In the genomic region with DNA sequence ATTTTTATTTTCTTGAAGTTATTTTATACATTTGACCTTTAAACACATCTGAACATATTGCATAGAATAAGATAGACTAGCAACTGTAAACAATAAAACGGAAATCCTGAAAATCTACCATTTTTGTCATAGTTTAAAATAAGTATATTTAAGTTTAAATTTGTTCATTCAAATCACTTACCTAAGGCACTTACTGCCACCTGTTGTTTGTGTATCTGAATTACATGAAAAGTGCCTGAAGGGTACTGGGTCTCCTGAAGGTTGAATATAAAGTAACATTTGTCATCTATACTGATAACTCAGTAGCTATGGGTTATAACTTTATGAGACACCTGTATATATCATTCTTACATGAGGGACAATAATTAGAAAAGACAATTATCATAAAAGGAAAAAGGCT, we compare ENCODE assay signal across 12 cellular contexts. TPM values are rescaled to one million over a fixed set of nuclear protein-coding genes. Genes with fewer than 3 reads are reported as not detected.
DNase-seq lines count a peak whose midpoint lies in the region; ATAC-seq, FAIRE-seq and TF ChIP-seq lines count a peak whose summit lies in the region.
"Had no signal": no experiment of that assay in that cellular context is flagged by ENCODE, and none has a peak within 500 bp of the region (broad histone marks: within the 10 kb centered on the region; RNA-seq: fewer than 3 reads in every experiment).

No MANE protein-coding gene starts in this region.

- CTCF ChIA-PET in WTC11 (lab: Charles Lee) = interaction anchor here (1.1 to 1.8 kb wide), 5 partner anchors 8 to 221 kb away, joined by 3 to 25 read pairs (median 5); no protein-coding TSS in a partner anchor

- no peaks in the 10 kb centered on the region; the same call in 1 of the 2 replicates for H3K27me3 Mint-ChIP-seq in WTC11 (ENCODE audit: low read depth)

- TF ChIP-seq CTCF in DND-41 (IDR thresholded peaks at IDR 0.05; ENCODE audit: borderline replicate concordance, extremely low read depth, low read length, poor library complexity, severe bottlenecking) (peak; percentile 33), WTC11 (IDR thresholded peaks at IDR 0.05) (peak; percentile 18; the same call in 1 of the 2 replicates), right lobe of liver (IDR thresholded peaks at IDR 0.05) (peak; percentile 38 to 48 (median 42)), coronary artery (IDR thresholded peaks at IDR 0.05) (no peak)

- H3K9ac ChIP-seq in DND-41 (ENCODE audit: low read depth, low read length) = no peak overlapping the region

- no peaks in the 10 kb centered on the region for H4K20me1 ChIP-seq in DND-41 (ENCODE audit: insufficient read depth, low read length)

- H3K9me3 ChIP-seq in DND-41 (ENCODE audit: insufficient read depth, low read length, severe bottlenecking) (no peaks in the 10 kb centered on the region), right lobe of liver (no peaks in the 10 kb centered on the region)

- H3K4me1 ChIP-seq in DND-41 (ENCODE audit: insufficient read depth, low read length) (no peaks in the 10 kb centered on the region), right lobe of liver (no peaks in the 10 kb centered on the region)

- POLR2A ChIA-PET in WTC11 (lab: Charles Lee) = interaction anchor here (0.5 kb wide), 1 partner anchor 1071 kb away, joined by 3 read pairs; no protein-coding TSS in a partner anchor

- H3K36me3 Mint-ChIP-seq in WTC11 = no peaks in the 10 kb centered on the region

- TF ChIP-seq POLR2A in right lobe of liver (IDR thresholded peaks at IDR 0.05) = no peak

- no peaks in the 10 kb centered on the region for H3K9me3 Mint-ChIP-seq in WTC11
- H3K9me3 Mint-ChIP-seq: activated T-helper 17 cell treated with anti-CD3 and anti-CD28 coated beads, Interleukin-2, amount 50 U/mL, for 72 hours had no signal

- WGBS in right lobe of liver (ENCODE audit: insufficient coverage, low coverage, low lambda C conversion rate, missing lambda C conversion rate) = 10% methylated on average over 1 of the region's 1 CpG

- ATAC-seq in DND-41 (ENCODE audit: insufficient read depth, low read depth) (no peak), WTC11 (no peak), right lobe of liver (peak in 2 of 4 donors; percentile 29 to 37), esophagus mucosa (no peak)
- ATAC-seq: activated T-helper 17 cell treated with anti-CD3 and anti-CD28 coated beads, Interleukin-2, amount 50 U/mL, for 72 hours; stimulated activated naive CD8-positive, alpha-beta T cell treated with anti-CD3 and anti-CD28 coated beads, Interleukin-15, Interleukin-2, amounts not matched to agents 100 U/mL and 50 U/mL, for 24 hours had no signal

- intact Hi-C loops in right lobe of liver (cut with DNase I) = no loop called here

- FAIRE-seq in frontal cortex (lab: Jason Lieb, UNC) = no peak
- FAIRE-seq: keratinocyte had no signal

- no peak overlapping the region for H2AFZ ChIP-seq in DND-41 (ENCODE audit: low read depth, low read length)

- H3K36me3 ChIP-seq in DND-41 (ENCODE audit: insufficient read depth, low read length) (no peaks in the 10 kb centered on the region), right lobe of liver (no peaks in the 10 kb centered on the region)

- H3K27ac ChIP-seq in DND-41 (ENCODE audit: low read length) (no peak overlapping the region), right lobe of liver (no peak overlapping the region), coronary artery (no peak overlapping the region)

- H3K4me3 Mint-ChIP-seq in WTC11 = no peak overlapping the region
- H3K4me3 Mint-ChIP-seq: activated T-helper 17 cell treated with anti-CD3 and anti-CD28 coated beads, Interleukin-2, amount 50 U/mL, for 72 hours had no signal

- no peak for DNase-seq in DND-41
- DNase-seq in Jurkat, Clone E6-1 (ENCODE audit: low read depth, low spot score) = peak; percentile 15
- DNase-seq in WTC11 (ENCODE audit: low spot score) = no peak
- no peak for DNase-seq in right lobe of liver
- DNase-seq in coronary artery (ENCODE audit: low spot score) = no peak
- no peak for DNase-seq in frontal cortex (ENCODE audit: low spot score in 2 of 2)
- DNase-seq in A172 (ENCODE audit: low spot score) = no peak
- DNase-seq: NCI-H2107; stimulated activated naive CD8-positive, alpha-beta T cell treated with anti-CD3 and anti-CD28 coated beads, Interleukin-15, Interleukin-2, amounts not matched to agents 100 U/mL and 50 U/mL, for 24 hours had no signal

- H3K4me2 ChIP-seq in DND-41 (ENCODE audit: insufficient read depth, low read length) = no peak overlapping the region

- H3K4me1 Mint-ChIP-seq in WTC11 = peaks cover 19% of the 10 kb centered on the region
- H3K4me1 Mint-ChIP-seq: activated T-helper 17 cell treated with anti-CD3 and anti-CD28 coated beads, Interleukin-2, amount 50 U/mL, for 72 hours had no signal

- H3K27me3 ChIP-seq in DND-41 (ENCODE audit: insufficient read depth, low read length, poor library complexity) = no peaks in the 10 kb centered on the region
- no peaks in the 10 kb centered on the region for H3K27me3 ChIP-seq in right lobe of liver

- H3K27ac Mint-ChIP-seq in WTC11 = no peak overlapping the region
- H3K27ac Mint-ChIP-seq: activated T-helper 17 cell treated with anti-CD3 and anti-CD28 coated beads, Interleukin-2, amount 50 U/mL, for 72 hours had no signal

- H3K79me2 ChIP-seq in DND-41 (ENCODE audit: insufficient read depth, low read length) = no peaks in the 10 kb centered on the region

- H3K4me3 ChIP-seq in DND-41 (ENCODE audit: low read depth in 1 of 2, low read length in 2 of 2) (no peak overlapping the region), right lobe of liver (no peak overlapping the region), coronary artery (no peak overlapping the region)
- H3K4me3 ChIP-seq in Jurkat, Clone E6-1 (ENCODE audit: low read length) = no peak overlapping the region

TF ChIP-seq in WTC11, 78 proteins besides CTCF, POLR2A, EP300 and RAD21 (continues in another document):
- TF ChIP-seq RORB (CRISPR knock-in tag; IDR thresholded peaks at IDR 0.05) = no peak
- no peak for TF ChIP-seq JAZF1 (CRISPR knock-in tag; IDR thresholded peaks at IDR 0.05)
- no peak for TF ChIP-seq ATF3 (CRISPR knock-in tag; conservative IDR thresholded peaks at IDR 0.05)
- TF ChIP-seq USF1 (CRISPR knock-in tag; IDR thresholded peaks at IDR 0.05) = no peak
- no peak for TF ChIP-seq ZMAT4 (CRISPR knock-in tag; IDR thresholded peaks at IDR 0.05)
- TF ChIP-seq CREB1 (CRISPR knock-in tag; IDR thresholded peaks at IDR 0.05) = no peak
- no peak for TF ChIP-seq FOXK1 (CRISPR knock-in tag; IDR thresholded peaks at IDR 0.05)
- TF ChIP-seq, protein P1, sequence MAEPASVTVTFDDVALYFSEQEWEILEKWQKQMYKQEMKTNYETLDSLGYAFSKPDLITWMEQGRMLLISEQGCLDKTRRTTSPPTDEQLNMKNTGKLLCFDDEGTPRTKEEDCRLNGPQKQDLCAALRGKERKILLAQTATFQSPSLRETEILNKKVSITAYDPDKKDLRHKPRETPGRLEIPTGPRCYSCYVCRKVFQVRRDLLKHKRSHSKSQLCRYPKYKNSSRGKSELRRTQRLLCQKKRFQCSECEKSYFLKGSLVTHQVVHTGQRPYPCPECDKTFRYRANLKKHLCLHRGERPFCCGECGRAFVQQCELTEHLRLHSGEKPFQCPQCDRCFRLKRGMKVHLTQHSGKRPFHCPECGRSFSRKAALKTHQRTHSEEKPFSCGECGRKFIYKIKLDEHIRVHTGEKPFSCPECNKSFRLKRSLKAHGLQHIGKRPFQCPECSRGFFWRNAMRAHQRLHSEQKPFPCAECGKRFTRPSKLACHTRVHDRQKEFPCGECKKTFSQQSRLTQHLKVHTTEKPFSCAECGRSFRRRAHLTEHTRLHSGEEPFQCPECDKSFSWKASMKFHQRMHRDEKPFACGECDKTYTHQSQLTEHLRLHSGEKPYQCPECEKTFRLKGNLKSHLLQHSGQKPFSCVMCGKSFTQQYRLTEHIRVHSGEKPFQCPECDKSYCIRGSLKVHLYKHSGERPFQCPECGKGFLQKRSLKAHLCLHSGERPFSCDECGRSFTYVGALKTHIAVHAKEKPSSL (CRISPR knock-in tag; conservative IDR thresholded peaks at IDR 0.05) = no peak
- TF ChIP-seq NR1H2 (CRISPR knock-in tag; IDR thresholded peaks at IDR 0.05) = no peak

RNA-seq across cellular contexts. Expression of gene TRPC5, which starts 38.6 kb away (rescaled TPM):
- polyA plus RNA-seq in Jurkat, Clone E6-1 (2012; ENCODE audit: insufficient read depth, insufficient read length) = not detected
- 0.39 to 0.82 TPM (median 0.64 TPM) in 3 replicates for total RNA-seq in WTC11 (2021)
- total RNA-seq in right lobe of liver = 1 to 10 TPM in 4 of 6 experiments, under 1 TPM in 2; 0.74 to 2.7 (median 1.6) TPM
- total RNA-seq in esophagus mucosa = not detected
- 13.0 TPM for total RNA-seq in frontal cortex
- total RNA-seq in A172 (2014; rRNA removed; shearing (Covaris generic)) = not detected in 2 replicates
- total RNA-seq: activated T-helper 17 cell treated with anti-CD3 and anti-CD28 coated beads, Interleukin-2, amount 50 U/mL, for 72 hours had no signal

RNA-seq across cellular contexts. Expression of gene RTL4, which starts 38.8 kb away (rescaled TPM):
- not detected for polyA plus RNA-seq in Jurkat, Clone E6-1 (2012; ENCODE audit: insufficient read depth, insufficient read length)
- 0.18 to 0.35 TPM (median 0.21 TPM) in 3 replicates for total RNA-seq in WTC11 (2021)
- total RNA-seq in right lobe of liver = 1 to 10 TPM in 1 of 6 experiments, under 1 TPM in 4, not detected in 1; 0.66 to 1.1 (median 0.76) TPM
- total RNA-seq in esophagus mucosa = not detected
- total RNA-seq in frontal cortex = not detected
- not detected in 2 replicates for total RNA-seq in A172 (2014; rRNA removed; shearing (Covaris generic))
- total RNA-seq: activated T-helper 17 cell treated with anti-CD3 and anti-CD28 coated beads, Interleukin-2, amount 50 U/mL, for 72 hours had no signal
- polyA plus RNA-seq: keratinocyte had no signal
